ENCODE assay signal across 1 cellular context in the genomic region with DNA sequence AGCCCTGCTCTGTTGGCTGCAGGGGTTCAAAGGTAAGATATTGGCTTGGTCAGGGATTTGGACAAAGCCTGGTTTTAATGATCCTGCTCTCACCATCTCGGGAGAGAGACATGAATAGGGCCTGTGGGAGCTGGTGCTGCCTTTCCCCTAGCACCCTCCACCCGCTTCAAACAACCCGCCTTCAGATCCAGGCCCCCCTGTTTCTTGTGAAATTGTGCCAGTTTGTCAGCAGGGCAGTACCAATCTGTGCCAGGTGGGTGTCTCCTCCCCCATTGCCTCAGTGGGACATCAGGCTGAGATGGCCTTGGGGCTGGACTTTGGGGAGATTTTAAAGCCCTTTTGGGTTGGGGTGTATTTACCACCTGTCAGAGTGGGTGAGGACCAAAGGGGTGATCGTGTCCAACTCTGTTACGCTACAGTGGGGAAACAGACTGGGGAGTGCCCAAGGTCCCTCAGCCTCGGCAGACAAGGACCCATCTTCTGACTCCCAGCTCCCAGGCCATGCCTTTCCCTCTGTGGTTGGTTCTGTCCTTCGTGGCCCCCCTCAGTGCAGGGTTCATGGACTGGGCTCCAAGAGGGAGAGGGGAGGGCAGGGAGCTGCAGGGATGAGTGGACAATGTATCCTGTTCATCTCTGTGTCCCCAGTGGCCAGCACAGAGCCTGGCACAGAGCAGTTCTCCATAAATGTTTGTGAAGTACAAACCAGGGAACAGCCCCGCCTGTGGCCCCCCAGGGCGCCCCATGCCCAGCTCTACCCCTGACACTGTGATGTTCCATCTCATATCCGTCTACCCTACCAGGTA.
TF ChIP-seq lines count a peak whose summit lies in the region.

No MANE protein-coding gene starts in this region.

TF ChIP-seq in GM23338, 12 proteins besides CTCF, POLR2A, EP300 and RAD21 (continued from another document):
- TF ChIP-seq REST (IDR thresholded peaks at IDR 0.05; ENCODE audit: unreplicated experiment) = no peak
- TF ChIP-seq JUNB (IDR thresholded peaks at IDR 0.05; ENCODE audit: unreplicated experiment) = no peak
- no peak for TF ChIP-seq NANOG (IDR thresholded peaks at IDR 0.05; ENCODE audit: borderline replicate concordance)
- TF ChIP-seq, protein P1, sequence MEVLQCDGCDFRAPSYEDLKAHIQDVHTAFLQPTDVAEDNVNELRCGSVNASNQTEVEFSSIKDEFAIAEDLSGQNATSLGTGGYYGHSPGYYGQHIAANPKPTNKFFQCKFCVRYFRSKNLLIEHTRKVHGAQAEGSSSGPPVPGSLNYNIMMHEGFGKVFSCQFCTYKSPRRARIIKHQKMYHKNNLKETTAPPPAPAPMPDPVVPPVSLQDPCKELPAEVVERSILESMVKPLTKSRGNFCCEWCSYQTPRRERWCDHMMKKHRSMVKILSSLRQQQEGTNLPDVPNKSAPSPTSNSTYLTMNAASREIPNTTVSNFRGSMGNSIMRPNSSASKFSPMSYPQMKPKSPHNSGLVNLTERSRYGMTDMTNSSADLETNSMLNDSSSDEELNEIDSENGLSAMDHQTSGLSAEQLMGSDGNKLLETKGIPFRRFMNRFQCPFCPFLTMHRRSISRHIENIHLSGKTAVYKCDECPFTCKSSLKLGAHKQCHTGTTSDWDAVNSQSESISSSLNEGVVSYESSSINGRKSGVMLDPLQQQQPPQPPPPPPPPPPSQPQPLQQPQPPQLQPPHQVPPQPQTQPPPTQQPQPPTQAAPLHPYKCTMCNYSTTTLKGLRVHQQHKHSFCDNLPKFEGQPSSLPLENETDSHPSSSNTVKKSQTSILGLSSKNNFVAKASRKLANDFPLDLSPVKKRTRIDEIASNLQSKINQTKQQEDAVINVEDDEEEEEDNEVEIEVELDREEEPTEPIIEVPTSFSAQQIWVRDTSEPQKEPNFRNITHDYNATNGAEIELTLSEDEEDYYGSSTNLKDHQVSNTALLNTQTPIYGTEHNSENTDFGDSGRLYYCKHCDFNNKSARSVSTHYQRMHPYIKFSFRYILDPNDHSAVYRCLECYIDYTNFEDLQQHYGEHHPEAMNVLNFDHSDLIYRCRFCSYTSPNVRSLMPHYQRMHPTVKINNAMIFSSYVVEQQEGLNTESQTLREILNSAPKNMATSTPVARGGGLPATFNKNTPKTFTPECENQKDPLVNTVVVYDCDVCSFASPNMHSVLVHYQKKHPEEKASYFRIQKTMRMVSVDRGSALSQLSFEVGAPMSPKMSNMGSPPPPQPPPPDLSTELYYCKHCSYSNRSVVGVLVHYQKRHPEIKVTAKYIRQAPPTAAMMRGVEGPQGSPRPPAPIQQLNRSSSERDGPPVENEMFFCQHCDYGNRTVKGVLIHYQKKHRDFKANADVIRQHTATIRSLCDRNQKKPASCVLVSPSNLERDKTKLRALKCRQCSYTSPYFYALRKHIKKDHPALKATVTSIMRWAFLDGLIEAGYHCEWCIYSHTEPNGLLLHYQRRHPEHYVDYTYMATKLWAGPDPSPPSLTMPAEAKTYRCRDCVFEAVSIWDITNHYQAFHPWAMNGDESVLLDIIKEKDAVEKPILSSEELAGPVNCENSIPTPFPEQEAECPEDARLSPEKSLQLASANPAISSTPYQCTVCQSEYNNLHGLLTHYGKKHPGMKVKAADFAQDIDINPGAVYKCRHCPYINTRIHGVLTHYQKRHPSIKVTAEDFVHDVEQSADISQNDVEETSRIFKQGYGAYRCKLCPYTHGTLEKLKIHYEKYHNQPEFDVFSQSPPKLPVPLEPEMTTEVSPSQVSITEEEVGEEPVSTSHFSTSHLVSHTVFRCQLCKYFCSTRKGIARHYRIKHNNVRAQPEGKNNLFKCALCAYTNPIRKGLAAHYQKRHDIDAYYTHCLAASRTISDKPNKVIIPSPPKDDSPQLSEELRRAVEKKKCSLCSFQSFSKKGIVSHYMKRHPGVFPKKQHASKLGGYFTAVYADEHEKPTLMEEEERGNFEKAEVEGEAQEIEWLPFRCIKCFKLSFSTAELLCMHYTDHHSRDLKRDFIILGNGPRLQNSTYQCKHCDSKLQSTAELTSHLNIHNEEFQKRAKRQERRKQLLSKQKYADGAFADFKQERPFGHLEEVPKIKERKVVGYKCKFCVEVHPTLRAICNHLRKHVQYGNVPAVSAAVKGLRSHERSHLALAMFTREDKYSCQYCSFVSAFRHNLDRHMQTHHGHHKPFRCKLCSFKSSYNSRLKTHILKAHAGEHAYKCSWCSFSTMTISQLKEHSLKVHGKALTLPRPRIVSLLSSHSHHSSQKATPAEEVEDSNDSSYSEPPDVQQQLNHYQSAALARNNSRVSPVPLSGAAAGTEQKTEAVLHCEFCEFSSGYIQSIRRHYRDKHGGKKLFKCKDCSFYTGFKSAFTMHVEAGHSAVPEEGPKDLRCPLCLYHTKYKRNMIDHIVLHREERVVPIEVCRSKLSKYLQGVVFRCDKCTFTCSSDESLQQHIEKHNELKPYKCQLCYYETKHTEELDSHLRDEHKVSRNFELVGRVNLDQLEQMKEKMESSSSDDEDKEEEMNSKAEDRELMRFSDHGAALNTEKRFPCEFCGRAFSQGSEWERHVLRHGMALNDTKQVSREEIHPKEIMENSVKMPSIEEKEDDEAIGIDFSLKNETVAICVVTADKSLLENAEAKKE (CRISPR knock-in tag; IDR thresholded peaks at IDR 0.05) = no peak
- TF ChIP-seq CREB1 (CRISPR knock-in tag; IDR thresholded peaks at IDR 0.05; ENCODE audit: low read depth) = no peak
- TF ChIP-seq EZH2phosphoT487 (IDR thresholded peaks at IDR 0.05; ENCODE audit: unreplicated experiment) = no peak
- no peak for TF ChIP-seq ZNF331 (CRISPR knock-in tag; IDR thresholded peaks at IDR 0.05; ENCODE audit: low read depth)
- TF ChIP-seq POLR2AphosphoS5 (IDR thresholded peaks at IDR 0.05; ENCODE audit: low read depth) = no peak
- TF ChIP-seq STAT1 (IDR thresholded peaks at IDR 0.05; ENCODE audit: unreplicated experiment) = no peak
